ENCODE assay signal across 9 cellular contexts in the genomic region with DNA sequence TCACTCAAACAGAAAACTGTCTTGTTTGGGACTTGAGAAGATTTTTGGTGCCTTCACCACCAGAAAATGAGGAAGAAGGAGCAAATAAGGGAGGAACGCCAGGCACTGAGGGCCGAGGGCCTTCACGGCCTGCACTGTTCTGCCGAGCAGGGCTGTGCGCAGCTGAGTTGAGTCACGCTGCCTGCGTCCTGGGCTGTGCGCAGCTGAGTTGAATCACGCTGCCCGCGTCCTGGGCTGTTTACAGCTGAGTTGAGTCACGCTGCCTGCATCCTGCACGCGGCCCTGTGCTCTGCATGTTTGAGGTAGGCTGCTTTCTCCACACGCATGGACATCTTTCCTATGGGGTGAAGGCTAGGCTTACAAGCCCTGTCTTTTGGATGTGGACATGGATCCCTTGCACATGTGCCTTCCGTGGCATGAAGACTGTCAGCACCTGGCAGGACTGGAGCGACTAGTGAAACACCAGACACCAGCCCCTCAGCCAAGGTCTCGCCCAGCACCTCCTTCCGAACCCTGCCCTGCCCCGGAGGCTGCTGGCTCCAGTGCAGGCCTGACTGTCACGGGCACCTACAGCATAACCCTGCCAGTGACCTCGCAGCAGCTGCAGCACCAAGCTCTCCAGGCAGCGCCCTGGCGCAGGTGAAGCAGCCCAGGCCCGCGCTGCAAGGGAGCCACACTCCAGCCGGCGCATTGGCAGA.
DNase-seq lines count a peak whose midpoint lies in the region.
"Had no signal": no experiment of that assay in that cellular context is flagged by ENCODE, and none has a peak within 500 bp of the region (broad histone marks: within the 10 kb centered on the region; RNA-seq: fewer than 3 reads in every experiment).

No MANE protein-coding gene starts in this region.

- peak; percentile 50 for DNase-seq in DMS53 (lab: John Stamatoyannopoulos, UW)
- DNase-seq in DMS53 treated with DMSO at 0.1 percent for 48 hours (lab: John Stamatoyannopoulos, UW; ENCODE audit: unreplicated experiment) = no peak
- DNase-seq in NCI-H226 = peak; percentile 87
- peak; percentile 99 for DNase-seq in dedifferentiated amniotic fluid mesenchymal stem cell (ENCODE audit: extremely low spot score)
- DNase-seq in skeletal muscle cell (ENCODE audit: low read depth) = peak; percentile 87
- DNase-seq in NCI-H526 treated with DMSO at 0.1 percent for 48 hours (lab: John Stamatoyannopoulos, UW) = no peak
- DNase-seq in NCI-H2107 (lab: John Stamatoyannopoulos, UW) = no peak
- no peak for DNase-seq in dermis blood vessel endothelial cell
- DNase-seq: T-cell had no signal

- H3K4me3 ChIP-seq in skeletal muscle cell (ENCODE audit: low read depth, low read length) = no peak overlapping the region

Comparison
In these comparisons a context has a peak if more than half of its experiments do, and no peak if none do; other contexts are left out.
1. DNase-seq: peak in DMS53 (single experiment), NCI-H226 (single experiment), dedifferentiated amniotic fluid mesenchymal stem cell (single experiment) and skeletal muscle cell (single experiment); none in DMS53 treated with DMSO at 0.1 percent for 48 hours (single experiment), NCI-H526 treated with DMSO at 0.1 percent for 48 hours (single experiment), NCI-H2107 (single experiment) and dermis blood vessel endothelial cell (single experiment).